27 cellular contexts compared by ENCODE assay signal in genomic region chr7:151274376-151274760, GRCh38. TPM values are rescaled to one million over a fixed set of nuclear protein-coding genes. Genes with fewer than 3 reads are reported as not detected.
DNase-seq lines count a peak whose midpoint lies in the region; ATAC-seq and TF ChIP-seq lines count a peak whose summit lies in the region.
"Had no signal": no experiment of that assay in that cellular context is flagged by ENCODE, and none has a peak within 500 bp of the region (broad histone marks: within the 10 kb centered on the region; RNA-seq: fewer than 3 reads in every experiment).

No MANE protein-coding gene starts in this region.

- peaks cover 48% of the 10 kb centered on the region for H3K4me1 Mint-ChIP-seq in activated naive CD8-positive, alpha-beta T cell (ENCODE audit: low read depth)
- peaks cover 25% of the 10 kb centered on the region for H3K4me1 Mint-ChIP-seq in activated naive CD8-positive, alpha-beta T cell treated with anti-CD3 and anti-CD28 coated beads for 36 hours
- H3K4me1 Mint-ChIP-seq in T-helper 17 cell: peaks cover 35% of the 10 kb centered on the region
- H3K4me1 Mint-ChIP-seq in mesothelial cell of epicardium: peaks cover 18% of the 10 kb centered on the region
- H3K4me1 Mint-ChIP-seq in stimulated activated effector memory CD8-positive, alpha-beta T cell treated with anti-CD3 and anti-CD28 coated beads, Interleukin-12 subunit alpha, Interleukin-12 subunit beta, amount 100 ng/mL, for 72 hours: peaks cover 40% of the 10 kb centered on the region

- peak overlapping the region; percentile 56 for H3K4me3 Mint-ChIP-seq in activated naive CD8-positive, alpha-beta T cell
- no peak overlapping the region for H3K4me3 Mint-ChIP-seq in activated naive CD8-positive, alpha-beta T cell treated with anti-CD3 and anti-CD28 coated beads for 36 hours
- peak overlapping the region; percentile 83 for H3K4me3 Mint-ChIP-seq in T-helper 17 cell
- peak overlapping the region; percentile 40 for H3K4me3 Mint-ChIP-seq in mesothelial cell of epicardium
- H3K4me3 Mint-ChIP-seq in stimulated activated effector memory CD8-positive, alpha-beta T cell treated with anti-CD3 and anti-CD28 coated beads, Interleukin-12 subunit alpha, Interleukin-12 subunit beta, amount 100 ng/mL, for 72 hours: peak overlapping the region; percentile 70
- H3K4me3 Mint-ChIP-seq: activated T-cell treated with anti-CD3 and anti-CD28 coated beads, Interleukin-2, amount 50 U/mL, for 4 hours had no signal

- TF ChIP-seq CTCF in mesothelial cell of epicardium (IDR thresholded peaks at IDR 0.05; ENCODE audit: unreplicated experiment): no peak

- H3K9me3 ChIP-seq in T-helper 17 cell (ENCODE audit: control insufficient read depth, low read length, poor library complexity, severe bottlenecking): no peaks in the 10 kb centered on the region
- H3K9me3 ChIP-seq: A549, adrenal gland, HAP-1, psoas muscle, sigmoid colon, thoracic aorta had no signal

- no peaks in the 10 kb centered on the region for H3K9me3 Mint-ChIP-seq in activated naive CD8-positive, alpha-beta T cell (ENCODE audit: low read depth)
- no peaks in the 10 kb centered on the region for H3K9me3 Mint-ChIP-seq in activated naive CD8-positive, alpha-beta T cell treated with anti-CD3 and anti-CD28 coated beads for 36 hours
- H3K9me3 Mint-ChIP-seq in mesothelial cell of epicardium: no peaks in the 10 kb centered on the region
- no peaks in the 10 kb centered on the region for H3K9me3 Mint-ChIP-seq in stimulated activated effector memory CD8-positive, alpha-beta T cell treated with anti-CD3 and anti-CD28 coated beads, Interleukin-12 subunit alpha, Interleukin-12 subunit beta, amount 100 ng/mL, for 72 hours
- H3K9me3 Mint-ChIP-seq: activated T-cell treated with anti-CD3 and anti-CD28 coated beads, Interleukin-2, amount 50 U/mL, for 4 hours had no signal

- H3K27ac Mint-ChIP-seq in activated naive CD8-positive, alpha-beta T cell: no peak overlapping the region
- no peak overlapping the region for H3K27ac Mint-ChIP-seq in activated naive CD8-positive, alpha-beta T cell treated with anti-CD3 and anti-CD28 coated beads for 36 hours
- H3K27ac Mint-ChIP-seq in T-helper 17 cell: peak overlapping the region; percentile 19
- no peak overlapping the region for H3K27ac Mint-ChIP-seq in mesothelial cell of epicardium
- H3K27ac Mint-ChIP-seq in stimulated activated effector memory CD8-positive, alpha-beta T cell treated with anti-CD3 and anti-CD28 coated beads, Interleukin-12 subunit alpha, Interleukin-12 subunit beta, amount 100 ng/mL, for 72 hours: no peak overlapping the region

- no peaks in the 10 kb centered on the region for H3K27me3 Mint-ChIP-seq in activated naive CD8-positive, alpha-beta T cell
- no peaks in the 10 kb centered on the region for H3K27me3 Mint-ChIP-seq in activated naive CD8-positive, alpha-beta T cell treated with anti-CD3 and anti-CD28 coated beads for 36 hours
- no peaks in the 10 kb centered on the region for H3K27me3 Mint-ChIP-seq in T-helper 17 cell
- H3K27me3 Mint-ChIP-seq in mesothelial cell of epicardium (ENCODE audit: low read depth): peaks cover 16% of the 10 kb centered on the region

- peaks cover 3% of the 10 kb centered on the region for H3K36me3 Mint-ChIP-seq in activated naive CD8-positive, alpha-beta T cell
- H3K36me3 Mint-ChIP-seq in activated naive CD8-positive, alpha-beta T cell treated with anti-CD3 and anti-CD28 coated beads for 36 hours: no peaks in the 10 kb centered on the region
- peaks cover 4% of the 10 kb centered on the region for H3K36me3 Mint-ChIP-seq in T-helper 17 cell (ENCODE audit: low read depth)
- no peaks in the 10 kb centered on the region for H3K36me3 Mint-ChIP-seq in mesothelial cell of epicardium
- H3K36me3 Mint-ChIP-seq in stimulated activated effector memory CD8-positive, alpha-beta T cell treated with anti-CD3 and anti-CD28 coated beads, Interleukin-12 subunit alpha, Interleukin-12 subunit beta, amount 100 ng/mL, for 72 hours: peaks cover 5% of the 10 kb centered on the region

- ATAC-seq in T-helper 17 cell: no peak
- ATAC-seq in stimulated activated effector memory CD8-positive, alpha-beta T cell treated with anti-CD3 and anti-CD28 coated beads, Interleukin-12 subunit alpha, Interleukin-12 subunit beta, amount 100 ng/mL, for 72 hours: no peak
- no peak for ATAC-seq in GM18873 (IDR thresholded peaks at IDR 0.05; ENCODE audit: low FRiP score, unreplicated experiment)
- ATAC-seq: A549; activated T-cell treated with anti-CD3 and anti-CD28 coated beads, Interleukin-2, amount 50 U/mL, for 4 hours; left ventricle myocardium superior; psoas muscle had no signal

- DNase-seq in activated naive CD8-positive, alpha-beta T cell treated with anti-CD3 and anti-CD28 coated beads for 36 hours: no peak
- no peak for DNase-seq in T-helper 17 cell
- no peak for DNase-seq in mesothelial cell of epicardium (ENCODE audit: low spot score in 2 of 2, unreplicated experiment in 2 of 2)
- no peak for DNase-seq in stimulated activated effector memory CD8-positive, alpha-beta T cell treated with anti-CD3 and anti-CD28 coated beads, Interleukin-12 subunit alpha, Interleukin-12 subunit beta, amount 100 ng/mL, for 72 hours (ENCODE audit: low spot score in 2 of 2)
- no peak for DNase-seq in NK-92 treated with Interleukin-12 subunit alpha and Interleukin-12 subunit beta, amount 100 ng/mL, for 24 hours (lab: John Stamatoyannopoulos, UW)
- DNase-seq in SHP77 (lab: John Stamatoyannopoulos, UW): no peak
- DNase-seq: activated CD4-positive, alpha-beta T cell treated with anti-CD3 and anti-CD28 coated beads for 4 hours; activated T-cell treated with anti-CD3 and anti-CD28 coated beads, Interleukin-2, amount 50 U/mL, for 4 hours; adrenal gland; AML-193; Calu3; DMS79 treated with DMSO at 0.1 percent for 48 hours; effector CD4-positive, alpha-beta T cell; left ventricle myocardium superior; NCI-H1092 treated with DMSO at 0.1 percent for 48 hours; NCI-H187; NCI-H524; psoas muscle; sigmoid colon; stimulated activated CD4-positive, alpha-beta T cell treated with anti-CD3 and anti-CD28 coated beads, Interleukin-4, amount 100 ng/mL, for 4 hours; stimulated activated naive CD4-positive, alpha-beta T cell; SW 1271 had no signal

RNA-seq across cellular contexts. Expression of gene SMARCD3, which starts 25.9 kb away (rescaled TPM):
- 1 to 10 TPM; 4.1 to 4.3 TPM for total RNA-seq in activated naive CD8-positive, alpha-beta T cell treated with anti-CD3 and anti-CD28 coated beads for 36 hours
- 10 to 100 TPM in 1 of 2 donors, 1 to 10 TPM in 1; 9.8 to 10.7 TPM for total RNA-seq in T-helper 17 cell
- 114 to 119 TPM (median 116 TPM) in 3 replicates for total RNA-seq in mesothelial cell of epicardium

RNA-seq across cellular contexts. Expression of gene CHPF2, which starts 42.1 kb away (rescaled TPM):
- 10 to 100 TPM; 24.5 to 25.1 TPM for total RNA-seq in activated naive CD8-positive, alpha-beta T cell treated with anti-CD3 and anti-CD28 coated beads for 36 hours
- total RNA-seq in T-helper 17 cell (10 to 100 TPM; 39.4 to 41.6 TPM), mesothelial cell of epicardium (55.1 to 56.5 TPM (median 56.2 TPM) in 3 replicates)

RNA-seq across cellular contexts. Expression of gene ABCF2, which starts 47.4 kb away (rescaled TPM):
- 10 to 100 TPM; 85.2 to 87.5 TPM for total RNA-seq in activated naive CD8-positive, alpha-beta T cell treated with anti-CD3 and anti-CD28 coated beads for 36 hours
- total RNA-seq in T-helper 17 cell: 10 to 100 TPM; 24.2 to 26.7 TPM
- 44.9 to 46.2 TPM (median 45.6 TPM) in 3 replicates for total RNA-seq in mesothelial cell of epicardium
